In the genomic region with DNA sequence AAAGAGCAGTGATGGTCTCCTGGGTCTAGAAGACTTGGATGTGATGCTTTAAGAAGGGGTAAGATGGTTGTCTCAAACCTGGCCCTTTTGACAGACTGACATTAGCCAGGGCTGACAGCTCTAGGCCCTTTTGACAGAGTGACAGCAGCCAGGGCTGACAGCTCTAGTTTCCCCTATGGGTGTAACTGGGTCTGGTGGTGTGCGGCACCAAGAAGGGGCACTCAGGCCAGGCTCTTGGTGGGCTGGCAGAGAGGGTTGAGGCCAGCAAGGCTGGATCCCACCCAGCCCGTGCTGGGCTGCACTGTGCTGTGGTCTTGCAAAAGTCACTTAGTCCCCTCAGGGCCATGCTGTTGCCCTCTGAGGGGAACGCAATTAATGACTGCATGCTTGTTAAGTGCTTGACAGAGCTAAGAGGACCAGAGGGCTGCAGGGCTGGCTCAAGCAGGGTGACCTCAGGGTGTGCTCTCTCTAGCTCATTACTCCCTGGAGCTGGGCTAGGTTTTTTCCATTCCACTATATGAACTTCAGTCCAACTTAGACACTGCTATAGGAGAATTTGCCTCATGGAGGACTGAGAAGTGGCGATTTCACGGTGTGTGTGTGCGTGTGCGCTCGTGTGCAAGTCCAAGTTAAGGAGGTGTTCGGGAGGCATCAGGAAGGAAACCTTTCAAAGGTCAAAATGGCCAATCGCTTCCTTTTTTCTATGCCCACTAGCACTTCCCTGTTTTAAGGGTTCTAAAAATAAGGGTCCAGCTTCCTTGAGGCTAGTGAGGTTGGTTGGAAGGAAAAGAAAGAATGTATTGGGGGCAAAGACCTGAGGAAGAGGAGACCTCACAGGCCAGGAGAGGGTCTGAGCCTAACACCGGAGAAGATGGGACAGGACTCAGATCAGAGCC, we compare ENCODE assay signal across 18 cellular contexts. TPM values are rescaled to one million over a fixed set of nuclear protein-coding genes. Genes with fewer than 3 reads are reported as not detected.
A peak's percentile ranks its signal among the peaks of the same experiment; 100 is the strongest.
DNase-seq lines count a peak whose midpoint lies in the region; ATAC-seq, FAIRE-seq and TF ChIP-seq lines count a peak whose summit lies in the region.
"Had no signal": no experiment of that assay in that cellular context is flagged by ENCODE, and none has a peak within 500 bp of the region (broad histone marks: within the 10 kb centered on the region; RNA-seq: fewer than 3 reads in every experiment).

No MANE protein-coding gene starts in this region.

- CTCF ChIA-PET in endothelial cell of umbilical vein (lab: Charles Lee): interaction anchor here (1.1 to 3.4 kb wide), 4 partner anchors 10 to 122 kb away, joined by 3 to 11 read pairs (median 4); no protein-coding TSS in a partner anchor

- no peak overlapping the region for H3K4me2 ChIP-seq in endothelial cell of umbilical vein (ENCODE audit: insufficient read depth, low read length)
- H3K4me2 ChIP-seq: GM23338 had no signal

- TF ChIP-seq POLR2A in NB4 (IDR thresholded peaks at IDR 0.05; ENCODE audit: extremely low read depth, insufficient read length) (no peak), endothelial cell of umbilical vein (IDR thresholded peaks at IDR 0.05; ENCODE audit: low read depth, low read length) (no peak)

- H3K9me1 ChIP-seq in endothelial cell of umbilical vein (replicated peaks; ENCODE audit: control insufficient read depth, extremely low read depth, insufficient read depth, low read length): no peaks in the 10 kb centered on the region

- BruUV-seq in endothelial cell of umbilical vein (replicated peaks; lab: Mats Ljungman, UMichigan): no TSS peak

- no peaks in the 10 kb centered on the region for H3K9me3 ChIP-seq in endothelial cell of umbilical vein (replicated peaks; ENCODE audit: control insufficient read depth, insufficient read depth, low read length)
- H3K9me3 ChIP-seq in right atrium auricular region: no peaks in the 10 kb centered on the region
- H3K9me3 ChIP-seq: testis had no signal

- peak; percentile 28 for FAIRE-seq in endothelial cell of umbilical vein (lab: Jason Lieb, UNC)
- FAIRE-seq: TTC549 had no signal

- dilution Hi-C loops in endothelial cell of umbilical vein (cut with MboI; ENCODE audit: extremely low pct_ligation_motif_present, low sequenced_read_pairs): no loop called here

- H3K79me2 ChIP-seq in endothelial cell of umbilical vein (ENCODE audit: control insufficient read depth, insufficient read depth, low read length): peaks cover 58% of the 10 kb centered on the region

- no peak overlapping the region for H2AFZ ChIP-seq in endothelial cell of umbilical vein (ENCODE audit: low read depth, low read length)
- H2AFZ ChIP-seq: GM23338 had no signal

- DNase-seq in cardiac septum (ENCODE audit: low spot score): peak; percentile 64
- no peak for DNase-seq in left ventricle myocardium superior
- DNase-seq in NB4 (ENCODE audit: low read depth): peak; percentile 43
- DNase-seq in endothelial cell of umbilical vein (ENCODE audit: low read depth, low spot score): no peak
- no peak for DNase-seq in activated CD4-positive, alpha-beta T cell treated with anti-CD3 and anti-CD28 coated beads, Interleukin-2, amount 50 U/mL, for 4 hours
- no peak for DNase-seq in right atrium auricular region (ENCODE audit: low spot score)
- DNase-seq in DMS53 (lab: John Stamatoyannopoulos, UW): no peak
- no peak for DNase-seq in NCI-H82 (lab: John Stamatoyannopoulos, UW)
- DNase-seq: activated CD8-positive, alpha-beta memory T cell treated with anti-CD3 and anti-CD28 coated beads for 24 hours; activated gamma-delta T cell treated with Interleukin-2 at 50 U/mL for 16 hours; immature natural killer cell; NCI-H1694 treated with DMSO at 0.1 percent for 48 hours; NCI-H526 treated with DMSO at 0.1 percent for 48 hours; posterior cingulate gyrus; SHP77 treated with DMSO at 0.1 percent for 48 hours; testis had no signal

- no peak for ATAC-seq in left ventricle myocardium superior
- ATAC-seq: GM23338 had no signal

- no peak overlapping the region for H3K4me3 ChIP-seq in NB4 (ENCODE audit: low read depth, low read length)
- no peak overlapping the region for H3K4me3 ChIP-seq in endothelial cell of umbilical vein (replicated peaks in 1 of 3; ENCODE audit: insufficient read depth in 1 of 3, low read depth in 1 of 3, low read length in 3 of 3)
- H3K4me3 ChIP-seq in right atrium auricular region: no peak overlapping the region
- H3K4me3 ChIP-seq: GM23338, testis had no signal

- peaks cover 7% of the 10 kb centered on the region for H3K4me1 ChIP-seq in endothelial cell of umbilical vein (ENCODE audit: control insufficient read depth, extremely low read depth, insufficient read depth, low read length)
- H3K4me1 ChIP-seq in right atrium auricular region: peaks cover 0 to 15% of the 10 kb centered on the region in 2 donors

- POLR2A ChIA-PET in endothelial cell of umbilical vein (lab: Charles Lee): no interaction called here

- intact Hi-C loops in cardiac septum (cut with DNase I): loop anchor here (10.0 kb wide), 1 partner anchor 405 kb away; a partner anchor contains a TSS
- intact Hi-C loops in left ventricle myocardium superior (cut with micrococcal nuclease): no loop called here
- intact Hi-C loops in endothelial cell of umbilical vein (cut with micrococcal nuclease): loop anchor here (5.0 kb wide), 1 partner anchor 402 kb away; a partner anchor contains a TSS

- H3K36me3 ChIP-seq in endothelial cell of umbilical vein (ENCODE audit: control insufficient read depth in 2 of 2, extremely low read depth in 1 of 2, insufficient read depth in 2 of 2, low read length in 2 of 2) (no peaks in the 10 kb centered on the region), right atrium auricular region (no peaks in the 10 kb centered on the region)

- H3K27ac ChIP-seq in endothelial cell of umbilical vein (ENCODE audit: insufficient read depth, low read depth, low read length) (no peak overlapping the region), right atrium auricular region (no peak overlapping the region)
- H3K27ac ChIP-seq: testis had no signal

- no peaks in the 10 kb centered on the region for H4K20me1 ChIP-seq in endothelial cell of umbilical vein (replicated peaks; ENCODE audit: control insufficient read depth, extremely low read depth, insufficient read depth, low read length)

- no peaks in the 10 kb centered on the region for H3K27me3 ChIP-seq in endothelial cell of umbilical vein (ENCODE audit: control insufficient read depth in 2 of 2, insufficient read depth in 2 of 2, low read length in 2 of 2)
- no peaks in the 10 kb centered on the region for H3K27me3 ChIP-seq in right atrium auricular region
- H3K27me3 ChIP-seq: testis had no signal

- TF ChIP-seq CTCF in NB4 (IDR thresholded peaks at IDR 0.05; ENCODE audit: low read depth, low read length): no peak
- TF ChIP-seq CTCF in endothelial cell of umbilical vein (IDR thresholded peaks at IDR 0.05; ENCODE audit: extremely low read depth in 1 of 2, insufficient read depth in 1 of 2, low read depth in 1 of 2, low read length in 2 of 2): no peak
- no peak for TF ChIP-seq CTCF in right atrium auricular region (IDR thresholded peaks at IDR 0.05)

- H3K9ac ChIP-seq in endothelial cell of umbilical vein (replicated peaks; ENCODE audit: extremely low read depth, insufficient read depth, low read length): no peak overlapping the region

TF ChIP-seq in endothelial cell of umbilical vein, 7 proteins besides CTCF, POLR2A, EP300 and RAD21:
- TF ChIP-seq EZH2 (IDR thresholded peaks at IDR 0.05; ENCODE audit: borderline replicate concordance, low read depth, low read length, severe bottlenecking) (no peak), FOS (IDR thresholded peaks at IDR 0.05; ENCODE audit: borderline replicate concordance, insufficient read depth, low read length) (no peak), POLR2AphosphoS5 (IDR thresholded peaks at IDR 0.05; ENCODE audit: insufficient read depth, low read depth, low read length) (no peak), JUN (IDR thresholded peaks at IDR 0.05; ENCODE audit: borderline replicate concordance, insufficient read depth, insufficient read length, low read depth) (no peak), MYC (IDR thresholded peaks at IDR 0.05; ENCODE audit: low read depth, low read length) (no peak), GATA2 (IDR thresholded peaks at IDR 0.05; ENCODE audit: insufficient read depth, insufficient read length, low read depth, low read length) (no peak)
- TF ChIP-seq, protein P1, sequence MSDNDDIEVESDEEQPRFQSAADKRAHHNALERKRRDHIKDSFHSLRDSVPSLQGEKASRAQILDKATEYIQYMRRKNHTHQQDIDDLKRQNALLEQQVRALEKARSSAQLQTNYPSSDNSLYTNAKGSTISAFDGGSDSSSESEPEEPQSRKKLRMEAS (IDR thresholded peaks at IDR 0.05; ENCODE audit: insufficient read depth, insufficient read length): no peak
TF ChIP-seq in endothelial cell of umbilical vein: peak in this region for 0.

RNA-seq across cellular contexts. Expression of a gene that starts 4.4 kb away (rescaled TPM):
- 4.2 TPM for total RNA-seq in cardiac septum
- total RNA-seq in left ventricle myocardium superior: 1.0 TPM
- total RNA-seq in endothelial cell of umbilical vein: 38.1 and 38.8 TPM in 2 replicates
- polyA plus RNA-seq in endothelial cell of umbilical vein: 20.5 and 23.7 TPM in 2 replicates
- polyA plus RNA-seq in endothelial cell of umbilical vein (2011; cell fraction: cytosol; rRNA removed): 15.8 and 18.5 TPM in 2 replicates
- 16.8 and 17.3 TPM in 2 replicates for polyA plus RNA-seq in endothelial cell of umbilical vein (2011; cell fraction: nucleus; rRNA removed)
- polyA plus RNA-seq in endothelial cell of umbilical vein (2012): 24.9 and 36.1 TPM in 2 replicates
- 56.3 and 71.7 TPM in 2 replicates for polyA minus RNA-seq in endothelial cell of umbilical vein
- polyA minus RNA-seq in endothelial cell of umbilical vein (2011; cell fraction: cytosol; rRNA and poly(A)+ RNA removed): 0.72 TPM
- polyA minus RNA-seq in endothelial cell of umbilical vein (2011; cell fraction: nucleus; rRNA and poly(A)+ RNA removed): 27.9 and 30.1 TPM in 2 replicates
- total RNA-seq in right atrium auricular region: 1 to 10 TPM; 1.7 to 1.8 TPM

Comparison
In these comparisons a context has a peak if more than half of its experiments do, and no peak if none do; other contexts are left out.
1. DNase-seq: peak in cardiac septum (single experiment) and NB4 (single experiment); none in left ventricle myocardium superior (single experiment), endothelial cell of umbilical vein (single experiment), activated CD4-positive, alpha-beta T cell treated with anti-CD3 and anti-CD28 coated beads, Interleukin-2, amount 50 U/mL, for 4 hours (0 of 2), right atrium auricular region (single experiment), DMS53 (single experiment) and NCI-H82 (single experiment).